In genomic region chr7:33108591-33108930, GRCh38 we compare ENCODE assay signal across 1 cellular context.
TF ChIP-seq lines count a peak whose summit lies in the region.

No MANE protein-coding gene starts in this region.

TF ChIP-seq in K562, 482 proteins besides CTCF, POLR2A, EP300 and RAD21:
- TF ChIP-seq, protein P1, sequence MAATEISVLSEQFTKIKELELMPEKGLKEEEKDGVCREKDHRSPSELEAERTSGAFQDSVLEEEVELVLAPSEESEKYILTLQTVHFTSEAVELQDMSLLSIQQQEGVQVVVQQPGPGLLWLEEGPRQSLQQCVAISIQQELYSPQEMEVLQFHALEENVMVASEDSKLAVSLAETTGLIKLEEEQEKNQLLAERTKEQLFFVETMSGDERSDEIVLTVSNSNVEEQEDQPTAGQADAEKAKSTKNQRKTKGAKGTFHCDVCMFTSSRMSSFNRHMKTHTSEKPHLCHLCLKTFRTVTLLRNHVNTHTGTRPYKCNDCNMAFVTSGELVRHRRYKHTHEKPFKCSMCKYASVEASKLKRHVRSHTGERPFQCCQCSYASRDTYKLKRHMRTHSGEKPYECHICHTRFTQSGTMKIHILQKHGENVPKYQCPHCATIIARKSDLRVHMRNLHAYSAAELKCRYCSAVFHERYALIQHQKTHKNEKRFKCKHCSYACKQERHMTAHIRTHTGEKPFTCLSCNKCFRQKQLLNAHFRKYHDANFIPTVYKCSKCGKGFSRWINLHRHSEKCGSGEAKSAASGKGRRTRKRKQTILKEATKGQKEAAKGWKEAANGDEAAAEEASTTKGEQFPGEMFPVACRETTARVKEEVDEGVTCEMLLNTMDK (IDR thresholded peaks at IDR 0.05; ENCODE audit: borderline replicate concordance, insufficient read depth, low read depth, low read length, poor library complexity, severe bottlenecking) = no peak
- no peak for TF ChIP-seq RUNX1 (IDR thresholded peaks at IDR 0.05; ENCODE audit: low read depth)
- TF ChIP-seq HDAC2 (IDR thresholded peaks at IDR 0.05) = no peak
- TF ChIP-seq ZNF830 (CRISPR knock-in tag; IDR thresholded peaks at IDR 0.05) = no peak
- no peak for TF ChIP-seq ZNF212 (CRISPR knock-in tag; IDR thresholded peaks at IDR 0.05)
- TF ChIP-seq KDM1A (IDR thresholded peaks at IDR 0.05) = no peak
- peak in 1 of 2 experiments; percentile 30; a peak in 1 of 4 replicates for TF ChIP-seq MNT (conservative IDR thresholded peaks at IDR 0.05)
- TF ChIP-seq FUS (optimal IDR thresholded peaks at IDR 0.05; ENCODE audit: low read depth, low read length) = no peak
- TF ChIP-seq RBBP5 (IDR thresholded peaks at IDR 0.05; ENCODE audit: borderline replicate concordance, insufficient read depth, low read length, poor library complexity, severe bottlenecking) = no peak
- TF ChIP-seq DMBX1 (CRISPR knock-in tag; IDR thresholded peaks at IDR 0.05; ENCODE audit: borderline replicate concordance) = no peak
- no peak for TF ChIP-seq ZC3H4 (CRISPR knock-in tag; IDR thresholded peaks at IDR 0.05; ENCODE audit: borderline replicate concordance)
- TF ChIP-seq, protein P2, sequence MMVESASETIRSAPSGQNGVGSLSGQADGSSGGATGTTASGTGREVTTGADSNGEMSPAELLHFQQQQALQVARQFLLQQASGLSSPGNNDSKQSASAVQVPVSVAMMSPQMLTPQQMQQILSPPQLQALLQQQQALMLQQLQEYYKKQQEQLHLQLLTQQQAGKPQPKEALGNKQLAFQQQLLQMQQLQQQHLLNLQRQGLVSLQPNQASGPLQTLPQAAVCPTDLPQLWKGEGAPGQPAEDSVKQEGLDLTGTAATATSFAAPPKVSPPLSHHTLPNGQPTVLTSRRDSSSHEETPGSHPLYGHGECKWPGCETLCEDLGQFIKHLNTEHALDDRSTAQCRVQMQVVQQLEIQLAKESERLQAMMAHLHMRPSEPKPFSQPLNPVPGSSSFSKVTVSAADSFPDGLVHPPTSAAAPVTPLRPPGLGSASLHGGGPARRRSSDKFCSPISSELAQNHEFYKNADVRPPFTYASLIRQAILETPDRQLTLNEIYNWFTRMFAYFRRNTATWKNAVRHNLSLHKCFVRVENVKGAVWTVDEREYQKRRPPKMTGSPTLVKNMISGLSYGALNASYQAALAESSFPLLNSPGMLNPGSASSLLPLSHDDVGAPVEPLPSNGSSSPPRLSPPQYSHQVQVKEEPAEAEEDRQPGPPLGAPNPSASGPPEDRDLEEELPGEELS (CRISPR knock-in tag; IDR thresholded peaks at IDR 0.05; ENCODE audit: borderline replicate concordance) = no peak
- TF ChIP-seq, protein P3, sequence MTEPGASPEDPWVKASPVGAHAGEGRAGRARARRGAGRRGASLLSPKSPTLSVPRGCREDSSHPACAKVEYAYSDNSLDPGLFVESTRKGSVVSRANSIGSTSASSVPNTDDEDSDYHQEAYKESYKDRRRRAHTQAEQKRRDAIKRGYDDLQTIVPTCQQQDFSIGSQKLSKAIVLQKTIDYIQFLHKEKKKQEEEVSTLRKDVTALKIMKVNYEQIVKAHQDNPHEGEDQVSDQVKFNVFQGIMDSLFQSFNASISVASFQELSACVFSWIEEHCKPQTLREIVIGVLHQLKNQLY (CRISPR knock-in tag; conservative IDR thresholded peaks at IDR 0.05) = no peak
- peak; percentile 38; the same call in 1 of the 2 replicates for TF ChIP-seq SMARCE1 (IDR thresholded peaks at IDR 0.05)
- TF ChIP-seq CCAR2 (IDR thresholded peaks at IDR 0.05; ENCODE audit: low read depth, low read length) = no peak
- no peak for TF ChIP-seq FOXK1 (CRISPR knock-in tag; IDR thresholded peaks at IDR 0.05; ENCODE audit: borderline replicate concordance)
- no peak for TF ChIP-seq TCF7L2 (IDR thresholded peaks at IDR 0.05; ENCODE audit: low read depth, low read length)
- no peak for TF ChIP-seq ZFP30 (CRISPR knock-in tag; IDR thresholded peaks at IDR 0.05; ENCODE audit: borderline replicate concordance)
- TF ChIP-seq TCF7 (IDR thresholded peaks at IDR 0.05; ENCODE audit: borderline replicate concordance) = no peak
- TF ChIP-seq ZNF764 (CRISPR knock-in tag; IDR thresholded peaks at IDR 0.05; ENCODE audit: low read depth) = no peak
- TF ChIP-seq NFE2L1 (tag; IDR thresholded peaks at IDR 0.05; ENCODE audit: borderline replicate concordance, low read depth) = no peak
- TF ChIP-seq NRF1 (conservative IDR thresholded peaks at IDR 0.05 in 1 of 2, IDR thresholded peaks at IDR 0.05 in 1 of 2) = peak; percentile 3 to 18; a peak in 1 of 4 replicates
- no peak for TF ChIP-seq SIN3B (IDR thresholded peaks at IDR 0.05; ENCODE audit: low read depth)
- no peak for TF ChIP-seq PHTF2 (CRISPR knock-in tag; IDR thresholded peaks at IDR 0.05)
- TF ChIP-seq ZNF77 (CRISPR knock-in tag; IDR thresholded peaks at IDR 0.05) = no peak
- no peak for TF ChIP-seq MYBL2 (IDR thresholded peaks at IDR 0.05; ENCODE audit: low read depth)
- no peak for TF ChIP-seq MYBL2 (CRISPR knock-in tag; IDR thresholded peaks at IDR 0.05; ENCODE audit: borderline replicate concordance)
- TF ChIP-seq SAP30 (IDR thresholded peaks at IDR 0.05; ENCODE audit: borderline replicate concordance, insufficient read depth, low read depth, low read length, poor library complexity, severe bottlenecking) = peak; percentile 4
- TF ChIP-seq, protein P4, sequence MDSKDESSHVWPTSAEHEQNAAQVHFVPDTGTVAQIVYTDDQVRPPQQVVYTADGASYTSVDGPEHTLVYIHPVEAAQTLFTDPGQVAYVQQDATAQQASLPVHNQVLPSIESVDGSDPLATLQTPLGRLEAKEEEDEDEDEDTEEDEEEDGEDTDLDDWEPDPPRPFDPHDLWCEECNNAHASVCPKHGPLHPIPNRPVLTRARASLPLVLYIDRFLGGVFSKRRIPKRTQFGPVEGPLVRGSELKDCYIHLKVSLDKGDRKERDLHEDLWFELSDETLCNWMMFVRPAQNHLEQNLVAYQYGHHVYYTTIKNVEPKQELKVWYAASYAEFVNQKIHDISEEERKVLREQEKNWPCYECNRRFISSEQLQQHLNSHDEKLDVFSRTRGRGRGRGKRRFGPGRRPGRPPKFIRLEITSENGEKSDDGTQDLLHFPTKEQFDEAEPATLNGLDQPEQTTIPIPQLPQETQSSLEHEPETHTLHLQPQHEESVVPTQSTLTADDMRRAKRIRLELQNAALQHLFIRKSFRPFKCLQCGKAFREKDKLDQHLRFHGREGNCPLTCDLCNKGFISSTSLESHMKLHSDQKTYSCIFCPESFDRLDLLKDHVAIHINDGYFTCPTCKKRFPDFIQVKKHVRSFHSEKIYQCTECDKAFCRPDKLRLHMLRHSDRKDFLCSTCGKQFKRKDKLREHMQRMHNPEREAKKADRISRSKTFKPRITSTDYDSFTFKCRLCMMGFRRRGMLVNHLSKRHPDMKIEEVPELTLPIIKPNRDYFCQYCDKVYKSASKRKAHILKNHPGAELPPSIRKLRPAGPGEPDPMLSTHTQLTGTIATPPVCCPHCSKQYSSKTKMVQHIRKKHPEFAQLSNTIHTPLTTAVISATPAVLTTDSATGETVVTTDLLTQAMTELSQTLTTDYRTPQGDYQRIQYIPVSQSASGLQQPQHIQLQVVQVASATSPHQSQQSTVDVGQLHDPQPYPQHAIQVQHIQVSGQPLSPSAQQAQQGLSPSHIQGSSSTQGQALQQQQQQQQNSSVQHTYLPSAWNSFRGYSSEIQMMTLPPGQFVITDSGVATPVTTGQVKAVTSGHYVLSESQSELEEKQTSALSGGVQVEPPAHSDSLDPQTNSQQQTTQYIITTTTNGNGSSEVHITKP (IDR thresholded peaks at IDR 0.05; ENCODE audit: partially characterized antibody) = peak; percentile 59
- TF ChIP-seq CC2D1A (IDR thresholded peaks at IDR 0.05) = no peak
- TF ChIP-seq EGR1 (conservative IDR thresholded peaks at IDR 0.05) = no peak
- no peak for TF ChIP-seq NFXL1 (CRISPR knock-in tag; IDR thresholded peaks at IDR 0.05)
- no peak for TF ChIP-seq YY1 (IDR thresholded peaks at IDR 0.05; ENCODE audit: borderline replicate concordance in 1 of 3, control insufficient read depth in 1 of 3, extremely low read depth in 1 of 3, insufficient read depth in 3 of 3, insufficient read length in 1 of 3, insufficient replicate concordance in 2 of 3, low read depth in 1 of 3, low read length in 2 of 3)
- TF ChIP-seq CBX1 (IDR thresholded peaks at IDR 0.05; ENCODE audit: low read depth) = no peak
- TF ChIP-seq RBM39 (optimal IDR thresholded peaks at IDR 0.05; ENCODE audit: low read depth, low read length) = no peak
- TF ChIP-seq, protein P5, sequence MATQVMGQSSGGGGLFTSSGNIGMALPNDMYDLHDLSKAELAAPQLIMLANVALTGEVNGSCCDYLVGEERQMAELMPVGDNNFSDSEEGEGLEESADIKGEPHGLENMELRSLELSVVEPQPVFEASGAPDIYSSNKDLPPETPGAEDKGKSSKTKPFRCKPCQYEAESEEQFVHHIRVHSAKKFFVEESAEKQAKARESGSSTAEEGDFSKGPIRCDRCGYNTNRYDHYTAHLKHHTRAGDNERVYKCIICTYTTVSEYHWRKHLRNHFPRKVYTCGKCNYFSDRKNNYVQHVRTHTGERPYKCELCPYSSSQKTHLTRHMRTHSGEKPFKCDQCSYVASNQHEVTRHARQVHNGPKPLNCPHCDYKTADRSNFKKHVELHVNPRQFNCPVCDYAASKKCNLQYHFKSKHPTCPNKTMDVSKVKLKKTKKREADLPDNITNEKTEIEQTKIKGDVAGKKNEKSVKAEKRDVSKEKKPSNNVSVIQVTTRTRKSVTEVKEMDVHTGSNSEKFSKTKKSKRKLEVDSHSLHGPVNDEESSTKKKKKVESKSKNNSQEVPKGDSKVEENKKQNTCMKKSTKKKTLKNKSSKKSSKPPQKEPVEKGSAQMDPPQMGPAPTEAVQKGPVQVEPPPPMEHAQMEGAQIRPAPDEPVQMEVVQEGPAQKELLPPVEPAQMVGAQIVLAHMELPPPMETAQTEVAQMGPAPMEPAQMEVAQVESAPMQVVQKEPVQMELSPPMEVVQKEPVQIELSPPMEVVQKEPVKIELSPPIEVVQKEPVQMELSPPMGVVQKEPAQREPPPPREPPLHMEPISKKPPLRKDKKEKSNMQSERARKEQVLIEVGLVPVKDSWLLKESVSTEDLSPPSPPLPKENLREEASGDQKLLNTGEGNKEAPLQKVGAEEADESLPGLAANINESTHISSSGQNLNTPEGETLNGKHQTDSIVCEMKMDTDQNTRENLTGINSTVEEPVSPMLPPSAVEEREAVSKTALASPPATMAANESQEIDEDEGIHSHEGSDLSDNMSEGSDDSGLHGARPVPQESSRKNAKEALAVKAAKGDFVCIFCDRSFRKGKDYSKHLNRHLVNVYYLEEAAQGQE (CRISPR knock-in tag; IDR thresholded peaks at IDR 0.05; ENCODE audit: low read depth) = no peak
- TF ChIP-seq LARP7 (IDR thresholded peaks at IDR 0.05) = no peak
- TF ChIP-seq BCOR (IDR thresholded peaks at IDR 0.05) = no peak
- no peak for TF ChIP-seq ZNF3 (CRISPR knock-in tag; IDR thresholded peaks at IDR 0.05)
- no peak for TF ChIP-seq SMARCC2 (IDR thresholded peaks at IDR 0.05; ENCODE audit: low read depth)
- no peak for TF ChIP-seq ZNF695 (CRISPR knock-in tag; IDR thresholded peaks at IDR 0.05)
- TF ChIP-seq RBM14 (IDR thresholded peaks at IDR 0.05; ENCODE audit: borderline replicate concordance, insufficient read depth, low read depth, low read length) = no peak
- TF ChIP-seq RAD51 (IDR thresholded peaks at IDR 0.05; ENCODE audit: borderline replicate concordance, low read depth) = no peak
- TF ChIP-seq DIDO1 (tag; IDR thresholded peaks at IDR 0.05; ENCODE audit: low read depth) = 0 out of 2 replicates have a peak, but pooled peaks have one; percentile 23
- no peak for TF ChIP-seq THRB (CRISPR knock-in tag; conservative IDR thresholded peaks at IDR 0.05)
